Comparison of ENCODE assay signal across 9 cellular contexts in the genomic region with DNA sequence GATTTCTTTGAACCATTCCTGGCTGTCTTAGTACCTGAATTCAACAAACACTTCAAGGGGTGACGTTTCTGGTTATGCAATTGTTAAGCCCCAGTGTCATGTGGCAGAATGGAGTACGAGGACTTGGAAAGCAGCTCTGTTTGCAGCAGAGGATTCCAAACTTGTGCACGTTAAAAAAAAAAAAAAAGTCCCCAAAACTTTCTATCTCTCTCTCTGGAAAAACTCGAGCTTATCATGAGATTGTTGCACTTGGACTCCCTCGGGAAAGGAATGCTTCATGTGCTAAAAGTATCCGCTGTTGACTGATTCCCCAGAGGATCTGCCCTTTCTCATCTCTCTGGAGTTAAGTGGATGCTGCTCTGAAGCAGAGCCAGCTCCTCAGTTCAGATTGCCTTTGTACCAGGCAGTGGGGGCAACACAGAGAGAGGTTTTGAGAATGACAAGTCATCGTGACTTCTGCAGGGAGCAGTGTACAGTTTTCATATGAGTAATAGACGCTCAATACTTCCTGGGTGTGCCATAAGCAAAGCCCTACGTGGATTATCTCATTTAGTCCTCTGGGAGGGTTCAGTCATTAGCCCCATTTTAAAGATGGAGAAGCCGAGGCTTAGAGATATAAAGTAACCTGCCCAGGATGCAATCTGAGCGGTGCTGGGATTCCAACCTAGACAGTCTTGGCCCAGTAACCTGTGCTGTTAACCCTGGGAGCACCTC. TPM values are rescaled to one million over a fixed set of nuclear protein-coding genes. Genes with fewer than 3 reads are reported as not detected.
DNase-seq lines count a peak whose midpoint lies in the region; ATAC-seq lines count a peak whose summit lies in the region.
"Had no signal": no experiment of that assay in that cellular context is flagged by ENCODE, and none has a peak within 500 bp of the region (broad histone marks: within the 10 kb centered on the region; RNA-seq: fewer than 3 reads in every experiment).

No MANE protein-coding gene starts in this region.

- peak; percentile 81 for ATAC-seq in HG02870 (IDR thresholded peaks at IDR 0.05; ENCODE audit: unreplicated experiment)

- H3K36me3 ChIP-seq in muscle layer of duodenum (ENCODE audit: control insufficient read depth in 1 of 2, insufficient read depth in 2 of 2, low read length in 2 of 2): peaks cover 0 to 28% of the 10 kb centered on the region in 2 donors
- H3K36me3 ChIP-seq: BLaER1 treated with 17β-estradiol and CSF1 and Interleukin-3, amounts not matched to agents 10 nM and 100 nM had no signal

- H3K4me3 Mint-ChIP-seq in activated CD4-positive, alpha-beta T cell treated with anti-CD3 and anti-CD28 coated beads, Interleukin-2, amount 10 ng/mL, durations not matched to agents 24 days and 14 days: no peak overlapping the region
- H3K4me3 Mint-ChIP-seq in activated CD4-positive, alpha-beta memory T cell treated with anti-CD3 and anti-CD28 coated beads, Interleukin-2, amount 10 ng/mL, durations not matched to agents 7 days and 5 days: no peak overlapping the region

- H3K27me3 Mint-ChIP-seq in activated CD4-positive, alpha-beta T cell treated with anti-CD3 and anti-CD28 coated beads, Interleukin-2, amount 10 ng/mL, durations not matched to agents 24 days and 14 days: peaks cover 2% of the 10 kb centered on the region
- H3K27me3 Mint-ChIP-seq in activated CD4-positive, alpha-beta memory T cell treated with anti-CD3 and anti-CD28 coated beads, Interleukin-2, amount 10 ng/mL, durations not matched to agents 7 days and 5 days: peaks cover under 1% of the 10 kb centered on the region

- H3K4me3 ChIP-seq in muscle layer of duodenum (ENCODE audit: low read depth in 1 of 2, low read length in 2 of 2): no peak overlapping the region
- H3K4me3 ChIP-seq: BLaER1 treated with 17β-estradiol and CSF1 and Interleukin-3, amounts not matched to agents 10 nM and 100 nM had no signal

- H3K9me3 ChIP-seq in muscle layer of duodenum (ENCODE audit: control insufficient read depth in 1 of 2, low read length in 2 of 2): peaks cover 0 to 5% of the 10 kb centered on the region in 2 donors

- H3K27ac Mint-ChIP-seq in activated CD4-positive, alpha-beta T cell treated with anti-CD3 and anti-CD28 coated beads, Interleukin-2, amount 10 ng/mL, durations not matched to agents 24 days and 14 days: no peak overlapping the region
- H3K27ac Mint-ChIP-seq in activated CD4-positive, alpha-beta memory T cell treated with anti-CD3 and anti-CD28 coated beads, Interleukin-2, amount 10 ng/mL, durations not matched to agents 7 days and 5 days: peak overlapping the region; percentile 19

- H3K4me1 Mint-ChIP-seq in activated CD4-positive, alpha-beta T cell treated with anti-CD3 and anti-CD28 coated beads, Interleukin-2, amount 10 ng/mL, durations not matched to agents 24 days and 14 days: peaks cover 7% of the 10 kb centered on the region
- H3K4me1 Mint-ChIP-seq in activated CD4-positive, alpha-beta memory T cell treated with anti-CD3 and anti-CD28 coated beads, Interleukin-2, amount 10 ng/mL, durations not matched to agents 7 days and 5 days: peaks cover 20% of the 10 kb centered on the region

- peaks cover 3 to 37% of the 10 kb centered on the region in 2 donors for H3K4me1 ChIP-seq in muscle layer of duodenum (ENCODE audit: control insufficient read depth in 1 of 2, insufficient read depth in 2 of 2, low read length in 2 of 2)

- no peaks in the 10 kb centered on the region for H3K36me3 Mint-ChIP-seq in activated CD4-positive, alpha-beta T cell treated with anti-CD3 and anti-CD28 coated beads, Interleukin-2, amount 10 ng/mL, durations not matched to agents 24 days and 14 days (ENCODE audit: low read depth)
- H3K36me3 Mint-ChIP-seq in activated CD4-positive, alpha-beta memory T cell treated with anti-CD3 and anti-CD28 coated beads, Interleukin-2, amount 10 ng/mL, durations not matched to agents 7 days and 5 days (ENCODE audit: low read depth): no peaks in the 10 kb centered on the region

- no peaks in the 10 kb centered on the region for H3K9me3 Mint-ChIP-seq in activated CD4-positive, alpha-beta T cell treated with anti-CD3 and anti-CD28 coated beads, Interleukin-2, amount 10 ng/mL, durations not matched to agents 24 days and 14 days
- H3K9me3 Mint-ChIP-seq in activated CD4-positive, alpha-beta memory T cell treated with anti-CD3 and anti-CD28 coated beads, Interleukin-2, amount 10 ng/mL, durations not matched to agents 7 days and 5 days: no peaks in the 10 kb centered on the region

- POLR2A ChIA-PET in activated CD4-positive, alpha-beta memory T cell treated with anti-CD3 and anti-CD28 coated beads, Interleukin-2, amount 10 ng/mL, durations not matched to agents 7 days and 5 days (lab: Charles Lee): interaction anchor here (0.8 kb wide), 1 partner anchor 838 kb away, joined by 3 read pairs; no protein-coding TSS in a partner anchor

- DNase-seq in activated CD4-positive, alpha-beta T cell treated with anti-CD3 and anti-CD28 coated beads, Interleukin-2, amount 10 ng/mL, durations not matched to agents 24 days and 14 days: peak; percentile 66
- no peak for DNase-seq in activated CD4-positive, alpha-beta T cell treated with anti-CD3 and anti-CD28 coated beads, Interleukin-2, amount 50 U/mL, for 4 hours
- DNase-seq in activated CD4-positive, alpha-beta memory T cell treated with anti-CD3 and anti-CD28 coated beads, Interleukin-2, amount 10 ng/mL, durations not matched to agents 7 days and 5 days: peak; percentile 31
- no peak for DNase-seq in NCI-H524 treated with DMSO at 0.1 percent for 48 hours (lab: John Stamatoyannopoulos, UW)
- DNase-seq in NCI-H2196 treated with DMSO at 0.1 percent for 48 hours (lab: John Stamatoyannopoulos, UW; ENCODE audit: unreplicated experiment): no peak
- no peak for DNase-seq in C1 segment of cervical spinal cord (lab: John Stamatoyannopoulos, UW)

- no peaks in the 10 kb centered on the region for H3K27me3 ChIP-seq in muscle layer of duodenum (ENCODE audit: low read depth, low read length)

- peak overlapping the region; percentile 43 for H3K27ac ChIP-seq in muscle layer of duodenum (ENCODE audit: low read length)
- H3K27ac ChIP-seq: BLaER1 treated with 17β-estradiol and CSF1 and Interleukin-3, amounts not matched to agents 10 nM and 100 nM had no signal

- CTCF ChIA-PET in activated CD4-positive, alpha-beta memory T cell treated with anti-CD3 and anti-CD28 coated beads, Interleukin-2, amount 10 ng/mL, durations not matched to agents 7 days and 5 days (lab: Charles Lee): interaction anchor here (0.5 to 1.2 kb wide), 2 partner anchors 61 to 494 kb away, joined by 3 read pairs; no protein-coding TSS in a partner anchor

- intact Hi-C loops in activated CD4-positive, alpha-beta T cell treated with anti-CD3 and anti-CD28 coated beads, Interleukin-2, amount 10 ng/mL, durations not matched to agents 24 days and 14 days (cut with micrococcal nuclease): no loop called here

RNA-seq across cellular contexts. Expression of gene TMOD1, which starts 28.1 kb away (rescaled TPM):
- 0.71 and 0.91 TPM in 2 replicates for total RNA-seq in activated CD4-positive, alpha-beta T cell treated with anti-CD3 and anti-CD28 coated beads, Interleukin-2, amount 10 ng/mL, durations not matched to agents 24 days and 14 days
- total RNA-seq in activated CD4-positive, alpha-beta memory T cell treated with anti-CD3 and anti-CD28 coated beads, Interleukin-2, amount 10 ng/mL, durations not matched to agents 7 days and 5 days: 1 to 10 TPM; 1.5 to 1.8 TPM

Comparison
In these comparisons a context has a peak if more than half of its experiments do, and no peak if none do; other contexts are left out.
1. DNase-seq: peak in activated CD4-positive, alpha-beta T cell treated with anti-CD3 and anti-CD28 coated beads, Interleukin-2, amount 10 ng/mL, durations not matched to agents 24 days and 14 days (single experiment) and activated CD4-positive, alpha-beta memory T cell treated with anti-CD3 and anti-CD28 coated beads, Interleukin-2, amount 10 ng/mL, durations not matched to agents 7 days and 5 days (single experiment); none in activated CD4-positive, alpha-beta T cell treated with anti-CD3 and anti-CD28 coated beads, Interleukin-2, amount 50 U/mL, for 4 hours (0 of 2), NCI-H524 treated with DMSO at 0.1 percent for 48 hours (single experiment), NCI-H2196 treated with DMSO at 0.1 percent for 48 hours (single experiment) and C1 segment of cervical spinal cord (0 of 14).